16 cellular contexts compared by ENCODE assay signal in genomic region chr21:16644690-16645089, GRCh38.
"Had no signal": no experiment of that assay in that cellular context is flagged by ENCODE, and none has a peak within 500 bp of the region (broad histone marks: within the 10 kb centered on the region; RNA-seq: fewer than 3 reads in every experiment).

No MANE protein-coding gene starts in this region.

- H3K4me1 Mint-ChIP-seq: activated CD4-positive, alpha-beta T cell treated with anti-CD3 and anti-CD28 coated beads, Interleukin-2, amount 10 ng/mL, durations not matched to agents 7 days and 5 days; central memory CD8-positive, alpha-beta T cell; nephron progenitor cell had no signal

- H3K27ac Mint-ChIP-seq: activated CD4-positive, alpha-beta T cell treated with anti-CD3 and anti-CD28 coated beads, Interleukin-2, amount 10 ng/mL, durations not matched to agents 7 days and 5 days; activated naive CD4-positive, alpha-beta T cell treated with anti-CD3 and anti-CD28 coated beads for 36 hours; effector memory CD8-positive, alpha-beta T cell; nephron progenitor cell; stimulated activated naive CD8-positive, alpha-beta T cell treated with anti-CD3 and anti-CD28 coated beads, Interleukin-15, Interleukin-2, amounts not matched to agents 100 ng/mL and 50 ng/mL, for 24 hours had no signal

- H3K27me3 ChIP-seq: right lobe of liver, testis had no signal

- H3K4me3 ChIP-seq: left ventricle myocardium inferior, psoas muscle, right lobe of liver, testis had no signal

- H3K4me3 Mint-ChIP-seq: activated CD4-positive, alpha-beta T cell treated with anti-CD3 and anti-CD28 coated beads, Interleukin-2, amount 10 ng/mL, durations not matched to agents 7 days and 5 days; activated naive CD4-positive, alpha-beta T cell treated with anti-CD3 and anti-CD28 coated beads for 36 hours; central memory CD8-positive, alpha-beta T cell; effector memory CD8-positive, alpha-beta T cell; nephron progenitor cell; stimulated activated naive CD8-positive, alpha-beta T cell treated with anti-CD3 and anti-CD28 coated beads, Interleukin-15, Interleukin-2, amounts not matched to agents 100 ng/mL and 50 ng/mL, for 24 hours had no signal

- DNase-seq: activated CD4-positive, alpha-beta T cell treated with anti-CD3 and anti-CD28 coated beads, Interleukin-2, amount 10 ng/mL, durations not matched to agents 7 days and 5 days; activated CD4-positive, CD25-positive, alpha-beta regulatory T cell; activated CD8-positive, alpha-beta memory T cell treated with anti-CD3 and anti-CD28 coated beads for 24 hours; activated naive CD4-positive, alpha-beta T cell treated with anti-CD3 and anti-CD28 coated beads for 36 hours; effector memory CD8-positive, alpha-beta T cell; kidney; left ventricle myocardium inferior; mesendoderm; nephron progenitor cell; psoas muscle; right lobe of liver; stimulated activated CD4-positive, alpha-beta T cell treated with anti-CD3 and anti-CD28 coated beads, Interleukin-2, amount 100 ng/mL, for 24 hours; T-helper 2 cell; testis had no signal

- H3K27me3 Mint-ChIP-seq: activated CD4-positive, alpha-beta T cell treated with anti-CD3 and anti-CD28 coated beads, Interleukin-2, amount 10 ng/mL, durations not matched to agents 7 days and 5 days; central memory CD8-positive, alpha-beta T cell; effector memory CD8-positive, alpha-beta T cell; stimulated activated naive CD8-positive, alpha-beta T cell treated with anti-CD3 and anti-CD28 coated beads, Interleukin-15, Interleukin-2, amounts not matched to agents 100 ng/mL and 50 ng/mL, for 24 hours had no signal

- H3K9me3 Mint-ChIP-seq: activated naive CD4-positive, alpha-beta T cell treated with anti-CD3 and anti-CD28 coated beads for 36 hours; nephron progenitor cell had no signal

- H3K36me3 ChIP-seq: left ventricle myocardium inferior, right lobe of liver had no signal
